In genomic region chr7:22189741-22190140, GRCh38 we compare ENCODE assay signal across 26 cellular contexts.
"Had no signal": no experiment of that assay in that cellular context is flagged by ENCODE, and none has a peak within 500 bp of the region (broad histone marks: within the 10 kb centered on the region; RNA-seq: fewer than 3 reads in every experiment).

No MANE protein-coding gene starts in this region.

- H3K4me1 Mint-ChIP-seq: activated naive CD4-positive, alpha-beta T cell treated with anti-CD3 and anti-CD28 coated beads, Interleukin-2, amount 10 ng/mL, durations not matched to agents 7 days and 5 days; activated naive CD8-positive, alpha-beta T cell treated with anti-CD3 and anti-CD28 coated beads, Interleukin-2, amount 10 ng/mL, durations not matched to agents 7 days and 5 days; stimulated activated naive B cell treated with anti-CD40 and anti-IgM and Interleukin-4, amounts not matched to agents 10 μg/mL and 1 μg/mL and 100 μg/mL, for 72 hours had no signal

- H3K27ac ChIP-seq: ascending aorta, esophagus squamous epithelium, lower lobe of right lung, neutrophil, psoas muscle, stomach, suprapubic skin, transverse colon had no signal

- H3K27me3 ChIP-seq: ascending aorta, esophagus squamous epithelium, neutrophil, stomach, suprapubic skin, transverse colon had no signal

- H3K4me1 ChIP-seq: psoas muscle, transverse colon had no signal

- H3K4me2 ChIP-seq: smooth muscle cell had no signal

- H3K4me3 ChIP-seq: ascending aorta, lower lobe of right lung, psoas muscle, smooth muscle cell, stomach, suprapubic skin, transverse colon had no signal

- H3K36me3 Mint-ChIP-seq: activated naive CD4-positive, alpha-beta T cell treated with anti-CD3 and anti-CD28 coated beads, Interleukin-2, amount 10 ng/mL, durations not matched to agents 7 days and 5 days; activated naive CD8-positive, alpha-beta T cell treated with anti-CD3 and anti-CD28 coated beads, Interleukin-2, amount 10 ng/mL, durations not matched to agents 7 days and 5 days; stimulated activated naive B cell treated with anti-CD40 and anti-IgM and Interleukin-4, amounts not matched to agents 10 μg/mL and 1 μg/mL and 100 μg/mL, for 72 hours had no signal

- H3K27ac Mint-ChIP-seq: activated naive CD4-positive, alpha-beta T cell treated with anti-CD3 and anti-CD28 coated beads, Interleukin-2, amount 10 ng/mL, durations not matched to agents 7 days and 5 days; activated naive CD8-positive, alpha-beta T cell treated with anti-CD3 and anti-CD28 coated beads, Interleukin-2, amount 10 ng/mL, durations not matched to agents 7 days and 5 days; activated T-cell treated with anti-CD3 and anti-CD28 coated beads, Interleukin-2, amount 50 U/mL, for 24 hours; dendritic cell treated with granulocyte-macrophage colony-stimulating factor and Interleukin-4, amounts not matched to agents 40 ng/mL and 50 ng/mL, for 4 days; natural killer cell treated with Interleukin-12 subunit alpha and Interleukin-12 subunit beta and Interleukin-15 and Interleukin-18, amount 100 ng/mL, for 72 hours; stimulated activated naive B cell treated with anti-CD40 and anti-IgM and Interleukin-4, amounts not matched to agents 10 μg/mL and 1 μg/mL and 100 μg/mL, for 72 hours had no signal

- H3K4me3 Mint-ChIP-seq: activated naive CD4-positive, alpha-beta T cell treated with anti-CD3 and anti-CD28 coated beads, Interleukin-2, amount 10 ng/mL, durations not matched to agents 7 days and 5 days; activated naive CD8-positive, alpha-beta T cell treated with anti-CD3 and anti-CD28 coated beads, Interleukin-2, amount 10 ng/mL, durations not matched to agents 7 days and 5 days; activated T-cell treated with anti-CD3 and anti-CD28 coated beads, Interleukin-2, amount 50 U/mL, for 24 hours; dendritic cell treated with granulocyte-macrophage colony-stimulating factor and Interleukin-4, amounts not matched to agents 40 ng/mL and 50 ng/mL, for 4 days; natural killer cell treated with Interleukin-12 subunit alpha and Interleukin-12 subunit beta and Interleukin-15 and Interleukin-18, amount 100 ng/mL, for 72 hours; stimulated activated naive B cell treated with anti-CD40 and anti-IgM and Interleukin-4, amounts not matched to agents 10 μg/mL and 1 μg/mL and 100 μg/mL, for 72 hours had no signal

- H3K27me3 Mint-ChIP-seq: dendritic cell treated with granulocyte-macrophage colony-stimulating factor and Interleukin-4, amounts not matched to agents 40 ng/mL and 50 ng/mL, for 4 days; stimulated activated naive B cell treated with anti-CD40 and anti-IgM and Interleukin-4, amounts not matched to agents 10 μg/mL and 1 μg/mL and 100 μg/mL, for 72 hours had no signal

- DNase-seq: activated CD4-positive, alpha-beta T cell treated with anti-CD3 and anti-CD28 coated beads for 4 hours; activated CD4-positive, alpha-beta T cell treated with anti-CD3 and anti-CD28 coated beads, Interleukin-2, amount 50 U/mL, for 48 hours; activated CD8-positive, alpha-beta memory T cell treated with anti-CD3 and anti-CD28 coated beads for 24 hours; activated CD8-positive, alpha-beta memory T cell treated with anti-CD3 and anti-CD28 coated beads, Interleukin-2, amount 50 U/mL, for 4 hours; activated gamma-delta T cell; activated naive CD4-positive, alpha-beta T cell treated with anti-CD3 and anti-CD28 coated beads, Interleukin-2, amount 10 ng/mL, durations not matched to agents 7 days and 5 days; activated naive CD8-positive, alpha-beta T cell treated with anti-CD3 and anti-CD28 coated beads, Interleukin-2, amount 10 ng/mL, durations not matched to agents 7 days and 5 days; activated T-cell treated with anti-CD3 and anti-CD28 coated beads, Interleukin-2, amount 50 U/mL, for 24 hours; central memory CD4-positive, alpha-beta T cell; effector CD4-positive, alpha-beta T cell; esophagus squamous epithelium; lower lobe of right lung; mesenchymal stem cell; psoas muscle; stimulated activated CD4-positive, alpha-beta T cell treated with anti-CD3 and anti-CD28 coated beads, Interleukin-1b, Interleukin-23, amount 100 ng/mL, for 48 hours; stimulated activated CD4-positive, alpha-beta T cell treated with anti-CD3 and anti-CD28 coated beads, Interleukin-4, amount 100 ng/mL, for 4 hours; stimulated activated CD8-positive, alpha-beta memory T cell treated with anti-CD3 and anti-CD28 coated beads, Interleukin-4, amount 100 ng/mL, for 48 hours; stimulated activated naive B cell treated with anti-CD40 and anti-IgM and Interleukin-4, amounts not matched to agents 10 μg/mL and 1 μg/mL and 100 μg/mL, for 72 hours; stomach; transverse colon had no signal

- H3K9me3 Mint-ChIP-seq: activated naive CD4-positive, alpha-beta T cell treated with anti-CD3 and anti-CD28 coated beads, Interleukin-2, amount 10 ng/mL, durations not matched to agents 7 days and 5 days; activated naive CD8-positive, alpha-beta T cell treated with anti-CD3 and anti-CD28 coated beads, Interleukin-2, amount 10 ng/mL, durations not matched to agents 7 days and 5 days; activated T-cell treated with anti-CD3 and anti-CD28 coated beads, Interleukin-2, amount 50 U/mL, for 24 hours; dendritic cell treated with granulocyte-macrophage colony-stimulating factor and Interleukin-4, amounts not matched to agents 40 ng/mL and 50 ng/mL, for 4 days; natural killer cell treated with Interleukin-12 subunit alpha and Interleukin-12 subunit beta and Interleukin-15 and Interleukin-18, amount 100 ng/mL, for 72 hours; stimulated activated naive B cell treated with anti-CD40 and anti-IgM and Interleukin-4, amounts not matched to agents 10 μg/mL and 1 μg/mL and 100 μg/mL, for 72 hours had no signal

- ATAC-seq: lower lobe of right lung; natural killer cell treated with Interleukin-12 subunit alpha and Interleukin-12 subunit beta and Interleukin-15 and Interleukin-18, amount 100 ng/mL, for 72 hours; psoas muscle; stimulated activated naive B cell treated with anti-CD40 and anti-IgM and Interleukin-4, amounts not matched to agents 10 μg/mL and 1 μg/mL and 100 μg/mL, for 72 hours had no signal

- H3K9me3 ChIP-seq: ascending aorta, esophagus squamous epithelium, lower lobe of right lung, neutrophil, psoas muscle, stomach, suprapubic skin, transverse colon had no signal

- H3K36me3 ChIP-seq: neutrophil, suprapubic skin had no signal
